In the genomic region with DNA sequence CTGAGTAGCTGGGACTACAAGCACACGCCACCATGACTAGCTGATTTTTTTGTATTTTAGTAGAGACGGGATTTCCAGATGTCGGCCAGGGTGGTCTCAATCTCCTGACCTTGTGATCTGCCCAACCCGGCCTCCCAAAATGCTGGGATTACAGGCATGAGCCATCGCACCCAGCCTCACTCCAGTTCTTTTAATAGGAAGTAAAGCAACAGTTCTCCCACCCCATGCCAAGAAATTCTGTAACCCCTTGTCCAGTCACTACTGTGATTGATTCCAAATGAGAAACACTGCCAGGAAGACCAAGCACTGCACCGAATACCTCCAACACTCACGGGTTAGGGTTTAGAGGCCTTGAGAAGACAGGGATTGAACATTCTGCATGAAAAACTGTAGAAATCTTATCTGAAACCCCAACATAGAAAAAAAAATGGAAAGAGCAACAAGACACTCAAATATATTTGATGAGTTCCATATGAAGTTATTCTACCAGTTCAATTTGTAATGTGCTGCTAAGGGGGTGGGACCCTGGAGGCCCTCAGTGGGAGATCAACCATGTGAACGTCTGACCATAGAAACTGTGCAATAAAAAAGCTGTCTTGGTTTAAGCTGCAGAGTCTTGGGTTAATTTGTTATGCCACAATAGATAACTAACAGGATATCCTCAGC, we compare ENCODE assay signal across 11 cellular contexts. TPM values are rescaled to one million over a fixed set of nuclear protein-coding genes. Genes with fewer than 3 reads are reported as not detected.
DNase-seq lines count a peak whose midpoint lies in the region; ATAC-seq lines count a peak whose summit lies in the region.
"Had no signal": no experiment of that assay in that cellular context is flagged by ENCODE, and none has a peak within 500 bp of the region (broad histone marks: within the 10 kb centered on the region; RNA-seq: fewer than 3 reads in every experiment).

No MANE protein-coding gene starts in this region.

- DNase-seq in EH (ENCODE audit: low read depth), result peak; percentile 48
- peak; percentile 53 for DNase-seq in brain pericyte (ENCODE audit: low read depth, low spot score)
- DNase-seq in cardiac septum (ENCODE audit: low spot score), result peak; percentile 27
- DNase-seq in sciatic nerve (ENCODE audit: low spot score), result peak; percentile 48
- DNase-seq in activated gamma-delta T cell (lab: John Stamatoyannopoulos, UW), result no peak
- DNase-seq in activated CD4-positive, alpha-beta T cell treated with anti-CD3 and anti-CD28 coated beads, Interleukin-2, amount 50 U/mL, for 1 hour, result no peak
- DNase-seq in stimulated activated CD4-positive, alpha-beta T cell treated with anti-CD3 and anti-CD28 coated beads, Interleukin-4, amount 100 ng/mL, for 1 hour, result no peak
- DNase-seq in NCI-H1092 treated with DMSO at 0.1 percent for 48 hours (lab: John Stamatoyannopoulos, UW), result no peak
- DNase-seq: activated CD4-positive, alpha-beta T cell treated with anti-CD3 and anti-CD28 coated beads for 48 hours; MV-4-11; upper lobe of right lung had no signal

- peak; percentile 68 for ATAC-seq in sciatic nerve

- intact Hi-C loops in cardiac septum (cut with DNase I), result no loop called here
- intact Hi-C loops in sciatic nerve (cut with DNase I), result no loop called here

RNA-seq across cellular contexts. Expression of a gene that starts 48.2 kb away (rescaled TPM):
- 14.0 TPM for total RNA-seq in cardiac septum
- total RNA-seq in sciatic nerve, result 62.8 TPM

Comparison
In these comparisons a context has a peak if more than half of its experiments do, and no peak if none do; other contexts are left out.
1. DNase-seq: peak in EH (single experiment), brain pericyte (single experiment), cardiac septum (single experiment) and sciatic nerve (single experiment); none in activated gamma-delta T cell (single experiment), activated CD4-positive, alpha-beta T cell treated with anti-CD3 and anti-CD28 coated beads, Interleukin-2, amount 50 U/mL, for 1 hour (single experiment), stimulated activated CD4-positive, alpha-beta T cell treated with anti-CD3 and anti-CD28 coated beads, Interleukin-4, amount 100 ng/mL, for 1 hour (single experiment) and NCI-H1092 treated with DMSO at 0.1 percent for 48 hours (single experiment).